Comparison of ENCODE assay signal across 12 cellular contexts in genomic region chr7:90180011-90180585, GRCh38. TPM values are rescaled to one million over a fixed set of nuclear protein-coding genes. Genes with fewer than 3 reads are reported as not detected.
DNase-seq lines count a peak whose midpoint lies in the region; ATAC-seq lines count a peak whose summit lies in the region.
"Had no signal": no experiment of that assay in that cellular context is flagged by ENCODE, and none has a peak within 500 bp of the region (broad histone marks: within the 10 kb centered on the region; RNA-seq: fewer than 3 reads in every experiment).

No MANE protein-coding gene starts in this region.

- no peaks in the 10 kb centered on the region for H3K36me3 Mint-ChIP-seq in activated naive CD4-positive, alpha-beta T cell treated with anti-CD3 and anti-CD28 coated beads, Interleukin-2, amount 50 U/mL, for 24 hours
- H3K36me3 Mint-ChIP-seq in activated CD4-positive, alpha-beta T cell treated with anti-CD3 and anti-CD28 coated beads, Interleukin-2, amount 10 ng/mL, durations not matched to agents 7 days and 5 days (ENCODE audit: low read depth): no peaks in the 10 kb centered on the region
- H3K36me3 Mint-ChIP-seq: stimulated activated memory B cell treated with anti-CD40 and anti-IgM and Interleukin-4, amounts not matched to agents 10 μg/mL and 1 μg/mL and 100 μg/mL, for 72 hours had no signal

- peaks cover 19% of the 10 kb centered on the region for H3K4me1 Mint-ChIP-seq in activated naive CD4-positive, alpha-beta T cell treated with anti-CD3 and anti-CD28 coated beads, Interleukin-2, amount 50 U/mL, for 24 hours
- H3K4me1 Mint-ChIP-seq in activated CD4-positive, alpha-beta T cell treated with anti-CD3 and anti-CD28 coated beads, Interleukin-2, amount 10 ng/mL, durations not matched to agents 7 days and 5 days: peaks cover 10% of the 10 kb centered on the region

- POLR2A ChIA-PET in activated CD4-positive, alpha-beta T cell treated with anti-CD3 and anti-CD28 coated beads, Interleukin-2, amount 10 ng/mL, durations not matched to agents 7 days and 5 days (lab: Charles Lee): no interaction called here

- H3K27me3 ChIP-seq in SJSA1 (replicated peaks): no peaks in the 10 kb centered on the region

- H3K36me3 ChIP-seq in SJSA1: no peaks in the 10 kb centered on the region

- H3K27ac ChIP-seq in SJSA1: peak overlapping the region; percentile 82

- H3K4me1 ChIP-seq in SJSA1 (replicated peaks): peaks cover 41% of the 10 kb centered on the region

- ATAC-seq in HG03354 (IDR thresholded peaks at IDR 0.05; ENCODE audit: poor library complexity, severe bottlenecking, unreplicated experiment): no peak
- ATAC-seq: stimulated activated memory B cell treated with anti-CD40 and anti-IgM and Interleukin-4, amounts not matched to agents 10 μg/mL and 1 μg/mL and 100 μg/mL, for 72 hours had no signal

- H3K4me3 Mint-ChIP-seq in activated naive CD4-positive, alpha-beta T cell treated with anti-CD3 and anti-CD28 coated beads, Interleukin-2, amount 50 U/mL, for 24 hours: peak overlapping the region; percentile 15
- H3K4me3 Mint-ChIP-seq in activated CD4-positive, alpha-beta T cell treated with anti-CD3 and anti-CD28 coated beads, Interleukin-2, amount 10 ng/mL, durations not matched to agents 7 days and 5 days: no peak overlapping the region
- H3K4me3 Mint-ChIP-seq: B cell; stimulated activated memory B cell treated with anti-CD40 and anti-IgM and Interleukin-4, amounts not matched to agents 10 μg/mL and 1 μg/mL and 100 μg/mL, for 72 hours had no signal

- no peak for DNase-seq in activated naive CD4-positive, alpha-beta T cell treated with anti-CD3 and anti-CD28 coated beads, Interleukin-2, amount 50 U/mL, for 16 hours
- DNase-seq in SJSA1 (ENCODE audit: low read depth in 1 of 2, low spot score in 2 of 2) (peak in 1 of 2 experiments; percentile 63), fibroblast of gingiva (ENCODE audit: low read depth) (peak; percentile 70), superior temporal gyrus (ENCODE audit: extremely low spot score) (peak; percentile 47)
- no peak for DNase-seq in stimulated activated CD4-positive, alpha-beta T cell treated with anti-CD3 and anti-CD28 coated beads, Interleukin-15, amount 100 ng/mL, for 24 hours
- DNase-seq in activated CD4-positive, alpha-beta T cell treated with anti-CD3 and anti-CD28 coated beads, Interleukin-2, amount 10 ng/mL, durations not matched to agents 7 days and 5 days: no peak
- DNase-seq: NCI-H69 had no signal

- H3K9me3 ChIP-seq in SJSA1 (replicated peaks): no peaks in the 10 kb centered on the region

- CTCF ChIA-PET in activated CD4-positive, alpha-beta T cell treated with anti-CD3 and anti-CD28 coated beads, Interleukin-2, amount 10 ng/mL, durations not matched to agents 7 days and 5 days (lab: Charles Lee): no interaction called here

- peaks cover 4% of the 10 kb centered on the region for H3K27me3 Mint-ChIP-seq in activated naive CD4-positive, alpha-beta T cell treated with anti-CD3 and anti-CD28 coated beads, Interleukin-2, amount 50 U/mL, for 24 hours
- H3K27me3 Mint-ChIP-seq in activated CD4-positive, alpha-beta T cell treated with anti-CD3 and anti-CD28 coated beads, Interleukin-2, amount 10 ng/mL, durations not matched to agents 7 days and 5 days: peaks cover 2% of the 10 kb centered on the region
- H3K27me3 Mint-ChIP-seq: B cell; stimulated activated memory B cell treated with anti-CD40 and anti-IgM and Interleukin-4, amounts not matched to agents 10 μg/mL and 1 μg/mL and 100 μg/mL, for 72 hours had no signal

- H3K9me3 Mint-ChIP-seq in activated naive CD4-positive, alpha-beta T cell treated with anti-CD3 and anti-CD28 coated beads, Interleukin-2, amount 50 U/mL, for 24 hours: no peaks in the 10 kb centered on the region
- no peaks in the 10 kb centered on the region for H3K9me3 Mint-ChIP-seq in activated CD4-positive, alpha-beta T cell treated with anti-CD3 and anti-CD28 coated beads, Interleukin-2, amount 10 ng/mL, durations not matched to agents 7 days and 5 days
- H3K9me3 Mint-ChIP-seq: stimulated activated memory B cell treated with anti-CD40 and anti-IgM and Interleukin-4, amounts not matched to agents 10 μg/mL and 1 μg/mL and 100 μg/mL, for 72 hours had no signal

- no peak overlapping the region for H3K4me3 ChIP-seq in SJSA1
- H3K4me3 ChIP-seq: lung had no signal

- peak overlapping the region; percentile 73 for H3K27ac Mint-ChIP-seq in activated naive CD4-positive, alpha-beta T cell treated with anti-CD3 and anti-CD28 coated beads, Interleukin-2, amount 50 U/mL, for 24 hours
- H3K27ac Mint-ChIP-seq in activated CD4-positive, alpha-beta T cell treated with anti-CD3 and anti-CD28 coated beads, Interleukin-2, amount 10 ng/mL, durations not matched to agents 7 days and 5 days: no peak overlapping the region
- H3K27ac Mint-ChIP-seq: B cell; stimulated activated memory B cell treated with anti-CD40 and anti-IgM and Interleukin-4, amounts not matched to agents 10 μg/mL and 1 μg/mL and 100 μg/mL, for 72 hours had no signal

RNA-seq across cellular contexts. Expression of gene STEAP1, which starts 25.8 kb away (rescaled TPM):
- 8.3 and 14.2 TPM in 2 replicates for total RNA-seq in SJSA1 (2014; rRNA removed; shearing (Covaris generic))
- not detected for total RNA-seq in activated CD4-positive, alpha-beta T cell treated with anti-CD3 and anti-CD28 coated beads, Interleukin-2, amount 10 ng/mL, durations not matched to agents 7 days and 5 days
- total RNA-seq: B cell had no signal

RNA-seq across cellular contexts. Expression of gene STEAP2, which starts 31.4 kb away (rescaled TPM):
- 2.4 and 3.3 TPM in 2 replicates for total RNA-seq in SJSA1 (2014; rRNA removed; shearing (Covaris generic))
- not detected for total RNA-seq in activated CD4-positive, alpha-beta T cell treated with anti-CD3 and anti-CD28 coated beads, Interleukin-2, amount 10 ng/mL, durations not matched to agents 7 days and 5 days
- total RNA-seq: B cell had no signal

Comparison
In these comparisons a context has a peak if more than half of its experiments do, and no peak if none do; other contexts are left out.
1. DNase-seq: peak in fibroblast of gingiva (single experiment) and superior temporal gyrus (single experiment); none in activated naive CD4-positive, alpha-beta T cell treated with anti-CD3 and anti-CD28 coated beads, Interleukin-2, amount 50 U/mL, for 16 hours (single experiment), stimulated activated CD4-positive, alpha-beta T cell treated with anti-CD3 and anti-CD28 coated beads, Interleukin-15, amount 100 ng/mL, for 24 hours (single experiment) and activated CD4-positive, alpha-beta T cell treated with anti-CD3 and anti-CD28 coated beads, Interleukin-2, amount 10 ng/mL, durations not matched to agents 7 days and 5 days (single experiment).